ENCODE assay signal across 1 cellular context in genomic region chr2:8685697-8686358, GRCh38.
A peak's percentile ranks its signal among the peaks of the same experiment; 100 is the strongest.
TF ChIP-seq lines count a peak whose summit lies in the region.

No MANE protein-coding gene starts in this region.

TF ChIP-seq in K562, 482 proteins besides CTCF, POLR2A, EP300 and RAD21 (continued from another document and continues in another):
- TF ChIP-seq ZNF592 (IDR thresholded peaks at IDR 0.05) (peak; percentile 28; the same call in 1 of the 2 replicates), ZNF311 (CRISPR knock-in tag; IDR thresholded peaks at IDR 0.05) (no peak), CTBP1 (IDR thresholded peaks at IDR 0.05; ENCODE audit: borderline replicate concordance) (peak; percentile 55; the same call in 1 of the 2 replicates), HMGXB4 (CRISPR knock-in tag; IDR thresholded peaks at IDR 0.05) (peak; percentile 82; the same call in 1 of the 2 replicates), RREB1 (CRISPR knock-in tag; IDR thresholded peaks at IDR 0.05) (peak; percentile 84), STAG1 (CRISPR knock-in tag; IDR thresholded peaks at IDR 0.05; ENCODE audit: borderline replicate concordance) (peak; percentile 98), ZNF77 (CRISPR knock-in tag; IDR thresholded peaks at IDR 0.05) (no peak), DMBX1 (CRISPR knock-in tag; IDR thresholded peaks at IDR 0.05; ENCODE audit: borderline replicate concordance) (0 out of 2 replicates have a peak, but pooled peaks have one; percentile 11), CAMTA2 (CRISPR knock-in tag; conservative IDR thresholded peaks at IDR 0.05) (no peak), U2AF1 (optimal IDR thresholded peaks at IDR 0.05; ENCODE audit: low read depth, low read length) (peak; percentile 36), MCM2 (IDR thresholded peaks at IDR 0.05; ENCODE audit: low read depth) (no peak), NEUROD1 (IDR thresholded peaks at IDR 0.05; ENCODE audit: borderline replicate concordance, low read depth, low read length, partially characterized antibody) (peak; percentile 28), SMC3 (conservative IDR thresholded peaks at IDR 0.05; ENCODE audit: insufficient read depth, low read depth, low read length) (peak; percentile 96), KLF13 (tag; IDR thresholded peaks at IDR 0.05; ENCODE audit: borderline replicate concordance, low read depth) (no peak), NR2C1 (IDR thresholded peaks at IDR 0.05) (no peak), NR2C1 (tag; IDR thresholded peaks at IDR 0.05) (no peak), ZNF655 (CRISPR knock-in tag; IDR thresholded peaks at IDR 0.05) (no peak), SIN3B (IDR thresholded peaks at IDR 0.05; ENCODE audit: low read depth) (peak; percentile 68; the same call in 1 of the 2 replicates), DEAF1 (CRISPR knock-in tag; IDR thresholded peaks at IDR 0.05) (peak; percentile 95), NONO (IDR thresholded peaks at IDR 0.05; ENCODE audit: low read depth in 2 of 2, low read length in 1 of 2) (peak in 1 of 2 experiments; percentile 51; a peak in 1 of 4 replicates), HCFC1 (IDR thresholded peaks at IDR 0.05; ENCODE audit: low read depth, low read length) (peak; percentile 25; the same call in 1 of the 2 replicates), MYC (IDR thresholded peaks at IDR 0.05; ENCODE audit: low read depth, low read length) (peak; percentile 71; the same call in 1 of the 2 replicates), MYC (CRISPR knock-in tag; IDR thresholded peaks at IDR 0.05; ENCODE audit: borderline replicate concordance, low read depth) (no peak), ZBTB11 (CRISPR knock-in tag; IDR thresholded peaks at IDR 0.05) (0 out of 6 replicates have a peak, but pooled peaks of 1 of the 3 experiments have one; percentile 23), ETS1 (conservative IDR thresholded peaks at IDR 0.05; ENCODE audit: control insufficient read depth, low read depth, low read length) (0 out of 2 replicates have a peak, but pooled peaks have one; percentile 27), HNRNPL (IDR thresholded peaks at IDR 0.05; ENCODE audit: low read depth, low read length) (peak; percentile 53; the same call in 1 of the 2 replicates), CXXC5 (CRISPR knock-in tag; IDR thresholded peaks at IDR 0.05) (peak; percentile 54), MTA1 (IDR thresholded peaks at IDR 0.05; ENCODE audit: borderline replicate concordance) (no peak), ZNF75A (CRISPR knock-in tag; IDR thresholded peaks at IDR 0.05) (no peak), RBFOX2 (IDR thresholded peaks at IDR 0.05; ENCODE audit: low read depth, low read length) (no peak; the same call in none of the 2 replicates), BHLHE40 (IDR thresholded peaks at IDR 0.05; ENCODE audit: low read length) (0 out of 2 replicates have a peak, but pooled peaks have one; percentile 9), TRIM24 (IDR thresholded peaks at IDR 0.05) (no peak), ATF7 (IDR thresholded peaks at IDR 0.05) (0 out of 2 replicates have a peak, but pooled peaks have one; percentile 39), RB1 (IDR thresholded peaks at IDR 0.05; ENCODE audit: low read depth) (peak; percentile 98), SMAD4 (CRISPR knock-in tag; conservative IDR thresholded peaks at IDR 0.05) (peak; percentile 66), GTF2B (IDR thresholded peaks at IDR 0.05; ENCODE audit: extremely low read depth, insufficient read length) (no peak), FIP1L1 (IDR thresholded peaks at IDR 0.05; ENCODE audit: low read depth, low read length, poor library complexity, severe bottlenecking) (no peak), HDGF (IDR thresholded peaks at IDR 0.05) (no peak), MTA3 (IDR thresholded peaks at IDR 0.05; ENCODE audit: borderline replicate concordance) (peak; percentile 72; the same call in 1 of the 2 replicates), NCOA1 (IDR thresholded peaks at IDR 0.05; ENCODE audit: low read depth) (no peak)
